Comparison of ENCODE assay signal across 15 cellular contexts in the genomic region with DNA sequence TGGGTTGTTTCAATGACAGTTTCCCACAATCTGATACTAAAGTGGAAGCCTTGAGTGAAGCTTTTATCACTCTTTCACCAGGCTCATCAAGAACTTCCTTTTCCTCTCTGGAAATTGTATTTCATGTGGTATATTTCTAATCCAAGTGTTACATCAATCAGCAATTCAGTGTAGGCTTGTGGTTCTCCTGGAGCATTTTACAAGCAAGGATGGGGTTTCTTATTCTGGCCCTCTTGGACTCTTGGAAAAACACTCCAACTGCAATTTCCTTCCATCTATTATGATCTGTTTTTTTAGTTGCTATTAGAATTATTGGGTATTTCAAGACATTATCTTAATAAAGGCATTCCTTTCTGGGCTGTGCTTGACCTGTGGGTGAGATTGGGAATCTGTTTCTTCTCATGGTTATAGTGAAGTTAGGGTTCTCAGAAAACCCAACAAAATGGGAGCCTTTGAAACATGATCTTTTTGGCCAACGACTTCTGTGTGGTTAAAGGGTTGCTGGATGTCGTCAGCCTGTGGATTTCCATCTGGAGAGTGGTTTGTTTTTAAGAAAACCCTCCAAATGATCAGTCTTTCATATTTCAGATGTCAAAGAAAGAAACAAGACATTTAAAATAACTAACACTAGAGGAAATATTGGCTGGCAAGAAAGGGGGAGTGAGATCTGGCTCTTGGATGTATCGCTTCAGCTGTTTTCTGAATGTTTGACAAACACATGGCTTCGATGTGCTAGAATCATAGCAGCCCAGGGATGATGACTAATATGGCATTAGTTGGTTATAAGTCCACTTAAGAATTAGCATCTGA.
DNase-seq lines count a peak whose midpoint lies in the region; ATAC-seq, FAIRE-seq and TF ChIP-seq lines count a peak whose summit lies in the region.
"Had no signal": no experiment of that assay in that cellular context is flagged by ENCODE, and none has a peak within 500 bp of the region (broad histone marks: within the 10 kb centered on the region; RNA-seq: fewer than 3 reads in every experiment).

No MANE protein-coding gene starts in this region.

- H4K8ac ChIP-seq in IMR-90 (ENCODE audit: low read depth in 2 of 2, low read length in 2 of 2) (no peak overlapping the region), H1 (ENCODE audit: extremely low read depth, insufficient read depth, low read length) (no peak overlapping the region)

- H3K23ac ChIP-seq in IMR-90 (ENCODE audit: low read depth, low read length) (no peak overlapping the region), H1 (ENCODE audit: insufficient read length) (no peak overlapping the region)

- H3K4ac ChIP-seq in IMR-90 (ENCODE audit: low read depth, low read length) (no peak overlapping the region), H1 (replicated peaks; ENCODE audit: insufficient read length, low read depth, low read length) (no peak overlapping the region)

- FAIRE-seq in H1 (lab: Jason Lieb, UNC) = no peak
- FAIRE-seq: GM19239 had no signal

- no peaks in the 10 kb centered on the region for H3K36me3 Mint-ChIP-seq in naive thymus-derived CD4-positive, alpha-beta T cell

- H3K9me3 Mint-ChIP-seq in naive thymus-derived CD4-positive, alpha-beta T cell = peaks cover 0 to 12% (median 0%) of the 10 kb centered on the region in 11 donors
- H3K9me3 Mint-ChIP-seq: activated T-cell treated with anti-CD3 and anti-CD28 coated beads, Interleukin-2, amount 50 U/mL, for 24 hours had no signal

- H3K14ac ChIP-seq in IMR-90 (replicated peaks; ENCODE audit: low read depth, low read length) (no peak overlapping the region), H1 (ENCODE audit: insufficient read length) (no peak overlapping the region)

- no peak for TF ChIP-seq CTCF in AG04450 (IDR thresholded peaks at IDR 0.05; ENCODE audit: low read depth, low read length)
- TF ChIP-seq CTCF in IMR-90 (conservative IDR thresholded peaks at IDR 0.05; ENCODE audit: low read depth, low read length) = no peak
- no peak for TF ChIP-seq CTCF in H1 (IDR thresholded peaks at IDR 0.05; ENCODE audit: control extremely low read depth in 1 of 3, insufficient read depth in 1 of 3, low read depth in 1 of 3, low read length in 3 of 3)
- no peak for TF ChIP-seq CTCF in mucosa of descending colon (IDR thresholded peaks at IDR 0.05)
- TF ChIP-seq CTCF in testis (IDR thresholded peaks at IDR 0.05) = no peak
- TF ChIP-seq CTCF in OCI-LY7 (conservative IDR thresholded peaks at IDR 0.05; ENCODE audit: low read length) = no peak

- H2BK12ac ChIP-seq in H1 (ENCODE audit: low read depth, low read length) = no peak overlapping the region

- H2AK5ac ChIP-seq in IMR-90 (ENCODE audit: low read depth, low read length) = no peak overlapping the region
- H2AK5ac ChIP-seq in H1 (ENCODE audit: low read depth, low read length) = no peak overlapping the region

- ATAC-seq in IMR-90 (ENCODE audit: low read depth) = no peak; the same call in 1 of the 2 replicates
- peak; percentile 25 for ATAC-seq in mucosa of descending colon
- ATAC-seq in naive thymus-derived CD4-positive, alpha-beta T cell = no peak
- ATAC-seq: Panc1 had no signal

- intact Hi-C loops in IMR-90 (cut with micrococcal nuclease) (no loop called here), mucosa of descending colon (cut with DNase I, micrococcal nuclease) (no loop called here), testis (cut with DNase I; ENCODE audit: low total_unique reads) (no loop called here), OCI-LY7 (cut with micrococcal nuclease; ENCODE audit: unreplicated experiment) (no loop called here)
- intact Hi-C loops in naive thymus-derived CD4-positive, alpha-beta T cell (cut with micrococcal nuclease) = no loop called here

- no peak overlapping the region for H2BK15ac ChIP-seq in IMR-90 (ENCODE audit: low read depth, low read length)
- H2BK15ac ChIP-seq in H1 (ENCODE audit: low read length) = no peak overlapping the region

- no TSS peak for BruUV-seq in IMR-90 (replicated peaks; lab: Mats Ljungman, UMichigan)
- BruUV-seq in OCI-LY7 (replicated peaks; lab: Mats Ljungman, UMichigan) = no TSS peak

- DNase-seq in AG04450 (ENCODE audit: low read depth, low spot score) (peak; percentile 13), IMR-90 (peak; percentile 52), H1 (ENCODE audit: low read depth in 1 of 2, low spot score in 2 of 2) (no peak), mucosa of descending colon (peak in 1 of 3 donors; percentile 10), testis (no peak), cerebellum (ENCODE audit: low spot score) (no peak), OCI-LY7 (ENCODE audit: low spot score) (no peak)
- no peak for DNase-seq in naive thymus-derived CD4-positive, alpha-beta T cell
- DNase-seq: activated T-cell treated with anti-CD3 and anti-CD28 coated beads, Interleukin-2, amount 50 U/mL, for 24 hours; NCI-H1417 treated with DMSO at 0.1 percent for 48 hours; stimulated activated CD4-positive, alpha-beta T cell treated with anti-CD3 and anti-CD28 coated beads, Interleukin-4, amount 100 ng/mL, for 4 hours; thyroid gland had no signal

- TF ChIP-seq EP300 in H1 (IDR thresholded peaks at IDR 0.05; ENCODE audit: borderline replicate concordance in 1 of 2, low read depth in 2 of 2, low read length in 2 of 2) = no peak

- no peaks in the 10 kb centered on the region for H3K4me1 Mint-ChIP-seq in naive thymus-derived CD4-positive, alpha-beta T cell
- H3K4me1 Mint-ChIP-seq: B cell had no signal

- H3K79me1 ChIP-seq in IMR-90 (ENCODE audit: low read depth in 1 of 2, low read length in 2 of 2) = no peaks in the 10 kb centered on the region
- no peaks in the 10 kb centered on the region for H3K79me1 ChIP-seq in H1 (ENCODE audit: low read depth, low read length)

- no peak overlapping the region for H3K56ac ChIP-seq in IMR-90 (ENCODE audit: extremely low read depth, insufficient read depth, low read length)
- no peak overlapping the region for H3K56ac ChIP-seq in H1 (replicated peaks; ENCODE audit: insufficient read length, low read depth, low read length)

- H4K91ac ChIP-seq in IMR-90 (ENCODE audit: insufficient read depth, low read depth, low read length) (no peak overlapping the region), H1 (replicated peaks; ENCODE audit: insufficient read length, low read length) (no peak overlapping the region)

- TF ChIP-seq RAD21 in IMR-90 (IDR thresholded peaks at IDR 0.05; ENCODE audit: low read length) (no peak), H1 (IDR thresholded peaks at IDR 0.05 in 1 of 2, conservative IDR thresholded peaks at IDR 0.05 in 1 of 2; ENCODE audit: low read depth in 2 of 2, low read length in 2 of 2) (no peak)

- no peak overlapping the region for H3K4me3 Mint-ChIP-seq in naive thymus-derived CD4-positive, alpha-beta T cell
- H3K4me3 Mint-ChIP-seq: activated T-cell treated with anti-CD3 and anti-CD28 coated beads, Interleukin-2, amount 50 U/mL, for 24 hours; B cell had no signal

- no peaks in the 10 kb centered on the region for H3K9me1 ChIP-seq in IMR-90 (ENCODE audit: insufficient read depth, low read length)

- no peak overlapping the region; the same call in 1 of the 2 replicates for H3K4me2 ChIP-seq in IMR-90 (ENCODE audit: low read depth, low read length)
- H3K4me2 ChIP-seq in H1 (ENCODE audit: insufficient read depth in 1 of 2, low read depth in 2 of 2, low read length in 2 of 2) = no peak overlapping the region
- H3K4me2 ChIP-seq in OCI-LY7 (ENCODE audit: low read length) = no peak overlapping the region

- H3K27ac ChIP-seq in AG04450 (ENCODE audit: low read depth, low read length) = no peak overlapping the region
- no peak overlapping the region for H3K27ac ChIP-seq in IMR-90 (ENCODE audit: insufficient read depth, low read length)
- no peak overlapping the region for H3K27ac ChIP-seq in H1 (ENCODE audit: low read depth, low read length)
- H3K27ac ChIP-seq in testis = no peak overlapping the region
- H3K27ac ChIP-seq in OCI-LY7 (ENCODE audit: low read depth, low read length, poor library complexity, severe bottlenecking) = no peak overlapping the region
- no peak overlapping the region for H3K27ac ChIP-seq in naive thymus-derived CD4-positive, alpha-beta T cell (ENCODE audit: low read depth, low read length)

- H3K27me3 ChIP-seq in AG04450 (ENCODE audit: control insufficient read depth, insufficient read depth, low read length) (peaks cover 7% of the 10 kb centered on the region), IMR-90 (ENCODE audit: control insufficient read depth, insufficient read depth, low read length) (peaks cover 6% of the 10 kb centered on the region; the same call in 1 of the 2 replicates), H1 (replicated peaks in 1 of 4; ENCODE audit: control insufficient read depth in 3 of 4, extremely low read depth in 1 of 4, insufficient read depth in 3 of 4, low read length in 3 of 4) (no peaks in the 10 kb centered on the region), testis (no peaks in the 10 kb centered on the region)
- no peaks in the 10 kb centered on the region for H3K27me3 ChIP-seq in naive thymus-derived CD4-positive, alpha-beta T cell (ENCODE audit: control insufficient read depth in 2 of 2, insufficient read depth in 2 of 2, low read length in 2 of 2)
- H3K27me3 ChIP-seq: thyroid gland had no signal

- H3K9ac ChIP-seq in IMR-90 (ENCODE audit: low read depth, low read length) = no peak overlapping the region
- H3K9ac ChIP-seq in H1 (replicated peaks in 1 of 4; ENCODE audit: extremely low read depth in 1 of 4, low read depth in 3 of 4, low read length in 3 of 4) = no peak overlapping the region

- H3K4me3 ChIP-seq in AG04450 (ENCODE audit: low read depth, low read length) (no peak overlapping the region), IMR-90 (ENCODE audit: insufficient read depth, low read depth, low read length) (no peak overlapping the region), H1 (ENCODE audit: extremely low read depth in 1 of 4, insufficient read depth in 2 of 4, low read depth in 3 of 4, low read length in 4 of 4) (no peak overlapping the region), mucosa of descending colon (no peak overlapping the region), testis (no peak overlapping the region), OCI-LY7 (ENCODE audit: low read depth, low read length, poor library complexity, severe bottlenecking) (no peak overlapping the region)
- H3K4me3 ChIP-seq in naive thymus-derived CD4-positive, alpha-beta T cell (ENCODE audit: low read length) = no peak overlapping the region
- H3K4me3 ChIP-seq: thyroid gland had no signal

- POLR2A ChIA-PET in AG04450 (lab: Yijun Ruan, JAX) = no interaction called here
- POLR2A ChIA-PET in IMR-90 (lab: Charles Lee; ENCODE audit: unreplicated experiment) = no interaction called here
- POLR2A ChIA-PET in H1 (lab: Charles Lee; ENCODE audit: partially characterized antibody) = no interaction called here
- POLR2A ChIA-PET in OCI-LY7 (lab: Charles Lee) = no interaction called here
- POLR2A ChIA-PET in naive thymus-derived CD4-positive, alpha-beta T cell (lab: Charles Lee) = no interaction called here

- H3K79me2 ChIP-seq in H1 (ENCODE audit: control insufficient read depth in 1 of 2, insufficient read depth in 2 of 2, low read length in 2 of 2) (no peaks in the 10 kb centered on the region), OCI-LY7 (ENCODE audit: insufficient read depth, low read depth, low read length) (no peaks in the 10 kb centered on the region)

- H2AK9ac ChIP-seq in IMR-90 (replicated peaks; ENCODE audit: low read depth, low read length, poor library complexity) = no peak overlapping the region

- no peak overlapping the region for H2BK5ac ChIP-seq in IMR-90 (ENCODE audit: low read depth, low read length, poor library complexity, severe bottlenecking)
- no peak overlapping the region for H2BK5ac ChIP-seq in H1 (ENCODE audit: low read depth, low read length)

- no peak overlapping the region for H4K5ac ChIP-seq in IMR-90 (ENCODE audit: low read depth, low read length)
- no peak overlapping the region for H4K5ac ChIP-seq in H1 (ENCODE audit: insufficient read length, low read depth, low read length)

- H3K36me3 ChIP-seq in IMR-90 (ENCODE audit: control insufficient read depth, insufficient read depth, low read length) = no peaks in the 10 kb centered on the region
- H3K36me3 ChIP-seq in H1 (ENCODE audit: control insufficient read depth in 2 of 4, insufficient read depth in 4 of 4, low read length in 3 of 4) = no peaks in the 10 kb centered on the region
- H3K36me3 ChIP-seq in mucosa of descending colon (ENCODE audit: low read depth) = no peaks in the 10 kb centered on the region
- no peaks in the 10 kb centered on the region for H3K36me3 ChIP-seq in testis (ENCODE audit: low read depth, missing control alignments)
- no peaks in the 10 kb centered on the region for H3K36me3 ChIP-seq in OCI-LY7 (ENCODE audit: insufficient read depth, low read length)
- no peaks in the 10 kb centered on the region for H3K36me3 ChIP-seq in naive thymus-derived CD4-positive, alpha-beta T cell (ENCODE audit: control insufficient read depth in 2 of 3, insufficient read depth in 3 of 3, low read length in 3 of 3)
- H3K36me3 ChIP-seq: thyroid gland had no signal

- H2AFZ ChIP-seq in IMR-90 (replicated peaks; ENCODE audit: low read length, poor library complexity) (no peak overlapping the region), H1 (ENCODE audit: low read length) (0 out of 2 replicates have a peak overlapping the region, but pooled peaks have one; percentile 20), OCI-LY7 (ENCODE audit: low read length) (no peak overlapping the region)

- no peak overlapping the region for H3K27ac Mint-ChIP-seq in naive thymus-derived CD4-positive, alpha-beta T cell
- H3K27ac Mint-ChIP-seq: activated T-cell treated with anti-CD3 and anti-CD28 coated beads, Interleukin-2, amount 50 U/mL, for 24 hours; B cell had no signal

- no peaks in the 10 kb centered on the region for H3K23me2 ChIP-seq in H1 (ENCODE audit: low read depth, low read length)

- H3K9me2 ChIP-seq in OCI-LY7 (ENCODE audit: insufficient read depth, low read length) = no peaks in the 10 kb centered on the region

- dilution Hi-C loops in IMR-90 (cut with HindIII; ENCODE audit: low sequenced_read_pairs, unreplicated experiment) = no loop called here

- no peak for TF ChIP-seq POLR2A in IMR-90 (IDR thresholded peaks at IDR 0.05; ENCODE audit: low read depth, low read length)
- TF ChIP-seq POLR2A in H1 (IDR thresholded peaks at IDR 0.05; ENCODE audit: control extremely low read depth in 1 of 2, low read depth in 2 of 2, low read length in 2 of 2) = no peak
- TF ChIP-seq POLR2A in testis (IDR thresholded peaks at IDR 0.05) = no peak

- H2BK120ac ChIP-seq in IMR-90 (ENCODE audit: low read depth, low read length) = no peak overlapping the region
- H2BK120ac ChIP-seq in H1 (replicated peaks; ENCODE audit: low read depth, low read length) = no peak overlapping the region

- H2BK20ac ChIP-seq in IMR-90 (ENCODE audit: low read depth, low read length) (no peak overlapping the region), H1 (ENCODE audit: low read length) (no peak overlapping the region)

- no peaks in the 10 kb centered on the region for H3K27me3 Mint-ChIP-seq in naive thymus-derived CD4-positive, alpha-beta T cell
- H3K27me3 Mint-ChIP-seq: activated T-cell treated with anti-CD3 and anti-CD28 coated beads, Interleukin-2, amount 50 U/mL, for 24 hours; B cell had no signal

- CTCF ChIA-PET in AG04450 (lab: Charles Lee) (no interaction called here), IMR-90 (lab: Yijun Ruan, JAX) (no interaction called here), H1 (lab: Charles Lee; ENCODE audit: partially characterized antibody) (interaction anchor here (1.9 kb wide), 1 partner anchor 65 kb away, joined by 4 read pairs; no protein-coding TSS in a partner anchor), OCI-LY7 (lab: Charles Lee; ENCODE audit: unreplicated experiment) (no interaction called here)
- CTCF ChIA-PET in naive thymus-derived CD4-positive, alpha-beta T cell (lab: Charles Lee) = interaction anchor here (0.6 kb wide), 1 partner anchor 45 kb away, joined by 4 read pairs; no protein-coding TSS in a partner anchor

- H3K9me3 ChIP-seq in AG04450 (ENCODE audit: control insufficient read depth, insufficient read depth, low read length) = no peaks in the 10 kb centered on the region
- H3K9me3 ChIP-seq in IMR-90 (ENCODE audit: control insufficient read depth, insufficient read depth, low read length) = no peaks in the 10 kb centered on the region
- H3K9me3 ChIP-seq in H1 (ENCODE audit: insufficient read depth in 2 of 2, low read depth in 1 of 2, low read length in 1 of 2) = no peaks in the 10 kb centered on the region
- no peaks in the 10 kb centered on the region for H3K9me3 ChIP-seq in mucosa of descending colon
- no peaks in the 10 kb centered on the region for H3K9me3 ChIP-seq in testis
- no peaks in the 10 kb centered on the region for H3K9me3 ChIP-seq in OCI-LY7 (ENCODE audit: low read length)
- H3K9me3 ChIP-seq in naive thymus-derived CD4-positive, alpha-beta T cell (ENCODE audit: control insufficient read depth in 2 of 3, low read length in 3 of 3) = no peaks in the 10 kb centered on the region
- H3K9me3 ChIP-seq: thyroid gland had no signal

- H3K4me1 ChIP-seq in IMR-90 (ENCODE audit: control insufficient read depth, insufficient read depth, low read length) = no peaks in the 10 kb centered on the region
- peaks cover 0 to 9% (median 5%) of the 10 kb centered on the region in 4 experiments; a peak in 6 of 7 replicates for H3K4me1 ChIP-seq in H1 (replicated peaks in 1 of 4; ENCODE audit: control insufficient read depth in 3 of 4, insufficient read depth in 4 of 4, low read length in 3 of 4)
- no peaks in the 10 kb centered on the region for H3K4me1 ChIP-seq in mucosa of descending colon (ENCODE audit: low read depth)
- no peaks in the 10 kb centered on the region for H3K4me1 ChIP-seq in testis
- H3K4me1 ChIP-seq in OCI-LY7 (ENCODE audit: insufficient read depth, low read length, poor library complexity, severe bottlenecking) = no peaks in the 10 kb centered on the region
- H3K4me1 ChIP-seq in naive thymus-derived CD4-positive, alpha-beta T cell (ENCODE audit: control insufficient read depth in 2 of 2, insufficient read depth in 2 of 2, low read length in 2 of 2) = no peaks in the 10 kb centered on the region

- 0% methylated on average over 2 of the region's 4 CpGs; no CpG with 5 or more reads in 1 of the 2 experiments for WGBS in IMR-90 (ENCODE audit: extremely low coverage in 2 of 2, insufficient read length in 1 of 2), 2 experiments
- 87% methylated on average over 4 of the region's 4 CpGs; no CpG with 5 or more reads in 1 of the 2 experiments for WGBS in H1 (ENCODE audit: extremely low coverage in 1 of 2, insufficient coverage in 1 of 2, insufficient read length in 1 of 2, insufficient replicate concordance in 2 of 2, low coverage in 1 of 2, low lambda C conversion rate in 2 of 2, missing lambda C conversion rate in 1 of 2), 2 experiments
- 77 to 86% methylated on average over 4 of the region's 4 CpGs for WGBS in testis, 2 donors

- in situ Hi-C loops in IMR-90 (cut with MboI; ENCODE audit: low sequenced_read_pairs) = no loop called here

- H4K20me1 ChIP-seq in IMR-90 (ENCODE audit: insufficient read depth, low read length) (no peaks in the 10 kb centered on the region), H1 (replicated peaks in 1 of 2; ENCODE audit: control insufficient read depth in 1 of 2, insufficient read depth in 2 of 2, low read length in 2 of 2) (no peaks in the 10 kb centered on the region), OCI-LY7 (ENCODE audit: insufficient read depth, low read length) (no peaks in the 10 kb centered on the region)

- no peak overlapping the region for H3K18ac ChIP-seq in IMR-90 (ENCODE audit: low read depth, low read length)
- H3K18ac ChIP-seq in H1 (ENCODE audit: extremely low read depth, low read length) = no peak overlapping the region

Comparison
In these comparisons a context has a peak if more than half of its experiments do, and no peak if none do; other contexts are left out.
1. DNase-seq: peak in AG04450 (single experiment) and IMR-90 (single experiment); none in H1 (0 of 2), testis (single experiment), cerebellum (single experiment), OCI-LY7 (single experiment) and naive thymus-derived CD4-positive, alpha-beta T cell (0 of 9).
2. CTCF ChIA-PET loops: an anchor here in H1 (1.9 kb wide) and naive thymus-derived CD4-positive, alpha-beta T cell (0.6 kb wide); none called in AG04450, IMR-90 and OCI-LY7.